In the genomic region with DNA sequence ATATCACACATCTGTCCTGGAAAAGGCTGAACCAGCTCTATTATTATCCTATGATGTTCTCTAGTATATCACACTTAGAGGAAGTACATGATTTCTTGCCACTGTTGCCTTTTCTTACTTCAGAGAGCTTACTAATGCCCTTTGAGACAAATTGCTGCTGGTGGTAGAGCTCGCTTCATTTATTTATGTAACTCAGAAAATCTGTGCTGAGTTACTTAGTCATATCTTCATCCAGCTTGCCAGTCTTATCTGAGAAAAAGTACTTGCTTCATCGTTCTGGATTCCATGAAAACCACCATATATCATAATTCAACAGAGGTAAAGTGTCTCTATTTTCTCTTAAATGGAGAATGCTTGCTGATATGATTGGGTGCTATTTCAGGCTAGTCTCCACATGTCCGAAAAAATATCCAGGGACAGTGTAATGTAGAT, we compare ENCODE assay signal across 18 cellular contexts. TPM values are rescaled to one million over a fixed set of nuclear protein-coding genes. Genes with fewer than 3 reads are reported as not detected.
DNase-seq lines count a peak whose midpoint lies in the region; ATAC-seq, FAIRE-seq and TF ChIP-seq lines count a peak whose summit lies in the region.
"Had no signal": no experiment of that assay in that cellular context is flagged by ENCODE, and none has a peak within 500 bp of the region (broad histone marks: within the 10 kb centered on the region; RNA-seq: fewer than 3 reads in every experiment).

No MANE protein-coding gene starts in this region.

- no peak for TF ChIP-seq RAD21 in SK-N-SH (IDR thresholded peaks at IDR 0.05; ENCODE audit: low read length)

- no peak overlapping the region for H3K9ac ChIP-seq in SK-N-SH

- peaks cover 10% of the 10 kb centered on the region for H3F3A ChIP-seq in SK-N-SH (replicated peaks; ENCODE audit: insufficient read depth)

- no peaks in the 10 kb centered on the region for H3K36me3 ChIP-seq in SK-N-SH (replicated peaks in 1 of 2; ENCODE audit: control insufficient read depth in 1 of 2, insufficient read depth in 2 of 2, low read length in 1 of 2)
- H3K36me3 ChIP-seq: cardiac muscle cell had no signal

- POLR2A ChIA-PET in AG04449 (lab: Yijun Ruan, JAX) (interaction anchor here (1.2 kb wide), 1 partner anchor 14 kb away, joined by 4 read pairs; no protein-coding TSS in a partner anchor), SK-N-SH (lab: Yijun Ruan, JAX) (no interaction called here)

- peak overlapping the region; percentile 50 for H3K27ac Mint-ChIP-seq in mesothelial cell of epicardium
- H3K27ac Mint-ChIP-seq: GM23338; naive thymus-derived CD4-positive, alpha-beta T cell had no signal

- 81% methylated on average over 3 of the region's 3 CpGs for WGBS in SK-N-SH (ENCODE audit: low lambda C conversion rate)

- H3K27ac ChIP-seq in SK-N-SH (ENCODE audit: low read depth in 2 of 2, low read length in 1 of 2): peak overlapping the region; percentile 6 to 31; a peak in 3 of 4 replicates
- H3K27ac ChIP-seq: cardiac muscle cell, VCaP had no signal

- H3K9me2 ChIP-seq in SK-N-SH: no peaks in the 10 kb centered on the region

- no peak for ATAC-seq in GM21619 (IDR thresholded peaks at IDR 0.05; ENCODE audit: unreplicated experiment)
- ATAC-seq: GM23338; left lobe of liver; naive thymus-derived CD4-positive, alpha-beta T cell; Panc1 had no signal

- H3K4me3 ChIP-seq in AG04449 (ENCODE audit: low read depth, low read length) (no peak overlapping the region), SK-N-SH (ENCODE audit: low read depth in 2 of 2, low read length in 1 of 2) (no peak overlapping the region), epithelial cell of esophagus (ENCODE audit: low read length) (no peak overlapping the region)
- H3K4me3 ChIP-seq: cardiac muscle cell, GM23338 had no signal

- peaks cover 21% of the 10 kb centered on the region for H3K4me1 Mint-ChIP-seq in mesothelial cell of epicardium
- H3K4me1 Mint-ChIP-seq: GM23338 had no signal

- no peaks in the 10 kb centered on the region; a peak in 2 of 4 replicates for H3K4me1 ChIP-seq in SK-N-SH (ENCODE audit: control insufficient read depth in 1 of 2, insufficient read depth in 2 of 2, low read depth in 1 of 2, low read length in 1 of 2)

- H3K36me3 Mint-ChIP-seq in mesothelial cell of epicardium: peaks cover 8% of the 10 kb centered on the region

- no peaks in the 10 kb centered on the region for H3K79me2 ChIP-seq in SK-N-SH (ENCODE audit: insufficient read depth)

- FAIRE-seq in GM19239 (lab: Jason Lieb, UNC): no peak
- FAIRE-seq: D721Med had no signal

- no peak overlapping the region for H3K4me3 Mint-ChIP-seq in mesothelial cell of epicardium
- H3K4me3 Mint-ChIP-seq: GM23338; naive thymus-derived CD4-positive, alpha-beta T cell had no signal

- H3K4me2 ChIP-seq in SK-N-SH: no peak overlapping the region
- H3K4me2 ChIP-seq: GM23338 had no signal

- no peaks in the 10 kb centered on the region for H4K20me1 ChIP-seq in SK-N-SH (ENCODE audit: insufficient read depth)

- TF ChIP-seq CTCF in AG04449 (IDR thresholded peaks at IDR 0.05; ENCODE audit: insufficient read depth, low read length, missing control alignments): no peak
- TF ChIP-seq CTCF in SK-N-SH (IDR thresholded peaks at IDR 0.05): no peak
- TF ChIP-seq CTCF in epithelial cell of esophagus (IDR thresholded peaks at IDR 0.05; ENCODE audit: insufficient read depth, low read depth, low read length, missing control alignments): no peak
- TF ChIP-seq CTCF in mesothelial cell of epicardium (IDR thresholded peaks at IDR 0.05; ENCODE audit: unreplicated experiment): no peak

- H2AFZ ChIP-seq in SK-N-SH (ENCODE audit: low read depth): no peak overlapping the region
- H2AFZ ChIP-seq: GM23338 had no signal

- H3K9me3 Mint-ChIP-seq in mesothelial cell of epicardium: no peaks in the 10 kb centered on the region

- DNase-seq in AG04449 (ENCODE audit: low read depth, low spot score) (peak; percentile 59), SK-N-SH (no peak), epithelial cell of esophagus (ENCODE audit: low read depth) (peak; percentile 35), mesothelial cell of epicardium (ENCODE audit: low spot score in 2 of 2, unreplicated experiment in 2 of 2) (no peak), anterior cingulate cortex (lab: John Stamatoyannopoulos, UW) (no peak), GM19239 (ENCODE audit: insufficient read length, low spot score) (no peak)
- DNase-seq in central memory CD4-positive, alpha-beta T cell: no peak
- DNase-seq: naive thymus-derived CD4-positive, alpha-beta T cell; NCI-H2029 treated with DMSO at 0.1 percent for 48 hours; NCI-H774; SW 1271 had no signal

- TF ChIP-seq EP300 in SK-N-SH (IDR thresholded peaks at IDR 0.05; ENCODE audit: borderline replicate concordance in 1 of 2, low read depth in 1 of 2, low read length in 1 of 2): no peak

- CTCF ChIA-PET in AG04449 (lab: Yijun Ruan, JAX) (interaction anchor here (0.7 to 1.5 kb wide), 4 partner anchors 12 to 61 kb away, joined by 3 to 9 read pairs (median 4); no protein-coding TSS in a partner anchor), SK-N-SH (lab: Yijun Ruan, JAX) (interaction anchor here (1.4 to 1.5 kb wide), 2 partner anchors 38 to 45 kb away, joined by 3 read pairs; no protein-coding TSS in a partner anchor)

- no peaks in the 10 kb centered on the region for H3K27me3 Mint-ChIP-seq in mesothelial cell of epicardium (ENCODE audit: low read depth)
- H3K27me3 Mint-ChIP-seq: naive thymus-derived CD4-positive, alpha-beta T cell had no signal

- H3K27me3 ChIP-seq in SK-N-SH (ENCODE audit: insufficient read depth): no peaks in the 10 kb centered on the region
- H3K27me3 ChIP-seq: cardiac muscle cell had no signal

- H3K9me3 ChIP-seq in SK-N-SH: no peaks in the 10 kb centered on the region

TF ChIP-seq in SK-N-SH, 30 proteins besides CTCF, POLR2A, EP300 and RAD21:
- TF ChIP-seq SMC3 (IDR thresholded peaks at IDR 0.05; ENCODE audit: low read depth, low read length): no peak
- 0 out of 2 replicates have a peak, but pooled peaks have one; percentile 4 for TF ChIP-seq JUND (IDR thresholded peaks at IDR 0.05)
TF ChIP-seq in SK-N-SH: peak in this region for 1.

RNA-seq across cellular contexts. Expression of a gene that starts 26.6 kb away (rescaled TPM):
- 3.7 and 4.9 TPM in 2 replicates for polyA plus RNA-seq in SK-N-SH (2012; rRNA removed)
- 3.2 TPM in 2 replicates for polyA plus RNA-seq in SK-N-SH (2012; cell fraction: cytosol; rRNA removed)
- polyA plus RNA-seq in SK-N-SH (2012; cell fraction: nucleus; rRNA removed): 10.1 and 13.7 TPM in 2 replicates
- 12.0 to 13.7 TPM (median 12.7 TPM) in 3 replicates for total RNA-seq in mesothelial cell of epicardium

Comparison
In these comparisons a context has a peak if more than half of its experiments do, and no peak if none do; other contexts are left out.
1. DNase-seq: peak in AG04449 (single experiment) and epithelial cell of esophagus (single experiment); none in SK-N-SH (single experiment), mesothelial cell of epicardium (0 of 2), central memory CD4-positive, alpha-beta T cell (single experiment), anterior cingulate cortex (0 of 58) and GM19239 (single experiment).